Comparison of ENCODE assay signal across 1 cellular context in genomic region chr12:120092531-120093335, GRCh38.
TF ChIP-seq lines count a peak whose summit lies in the region.

No MANE protein-coding gene starts in this region.

TF ChIP-seq in K562, 482 proteins besides CTCF, POLR2A, EP300 and RAD21:
- TF ChIP-seq ZNF740 (CRISPR knock-in tag; IDR thresholded peaks at IDR 0.05): no peak
- TF ChIP-seq ZNF740 (tag; IDR thresholded peaks at IDR 0.05): no peak
- TF ChIP-seq E2F6 (IDR thresholded peaks at IDR 0.05; ENCODE audit: borderline replicate concordance in 1 of 2, extremely low read depth in 1 of 2, insufficient read depth in 1 of 2, insufficient read length in 1 of 2, low read depth in 1 of 2, low read length in 1 of 2, poor library complexity in 1 of 2, severe bottlenecking in 1 of 2): no peak
- TF ChIP-seq POLR2AphosphoS2 (IDR thresholded peaks at IDR 0.05; ENCODE audit: low read length): 0 out of 2 replicates have a peak, but pooled peaks have one; percentile 15
- no peak for TF ChIP-seq ZNF398 (CRISPR knock-in tag; IDR thresholded peaks at IDR 0.05)
- TF ChIP-seq ETV1 (tag; conservative IDR thresholded peaks at IDR 0.05; ENCODE audit: low read depth): no peak
- TF ChIP-seq ZNF449 (CRISPR knock-in tag; IDR thresholded peaks at IDR 0.05): no peak
- TF ChIP-seq RBM22 (IDR thresholded peaks at IDR 0.05; ENCODE audit: low read depth, low read length, poor library complexity, severe bottlenecking): peak; percentile 2
- TF ChIP-seq XRCC3 (IDR thresholded peaks at IDR 0.05): no peak
- TF ChIP-seq POLR2G (IDR thresholded peaks at IDR 0.05; ENCODE audit: low read depth, low read length): peak; percentile 14
- no peak for TF ChIP-seq ZBTB34 (CRISPR knock-in tag; IDR thresholded peaks at IDR 0.05)
- peak; percentile 24 for TF ChIP-seq FIP1L1 (IDR thresholded peaks at IDR 0.05; ENCODE audit: low read depth, low read length, poor library complexity, severe bottlenecking)
